ENCODE assay signal across 1 cellular context in genomic region chr3:151315136-151315535, GRCh38.
TF ChIP-seq lines count a peak whose summit lies in the region.

No MANE protein-coding gene starts in this region.

TF ChIP-seq in HCT116, 20 proteins besides CTCF, POLR2A, EP300 and RAD21 (continued from another document):
- no peak for TF ChIP-seq ZNF274 (IDR thresholded peaks at IDR 0.05; ENCODE audit: low read depth, low read length)
- TF ChIP-seq JUND (IDR thresholded peaks at IDR 0.05) = 0 out of 2 replicates have a peak, but pooled peaks have one; percentile 23
- TF ChIP-seq EGR1 (IDR thresholded peaks at IDR 0.05; ENCODE audit: low read depth) = peak; percentile 42
- no peak for TF ChIP-seq TCF7L2 (IDR thresholded peaks at IDR 0.05; ENCODE audit: borderline replicate concordance, extremely low read depth, insufficient read depth, insufficient read length)
- TF ChIP-seq MAX (IDR thresholded peaks at IDR 0.05) = no peak
- TF ChIP-seq EZH2 (IDR thresholded peaks at IDR 0.05) = no peak
- no peak for TF ChIP-seq CBX3 (IDR thresholded peaks at IDR 0.05; ENCODE audit: low read depth)
- TF ChIP-seq YY1 (IDR thresholded peaks at IDR 0.05; ENCODE audit: extremely low read depth, insufficient replicate concordance, low read depth, low read length) = no peak
- no peak; the same call in 1 of the 2 replicates for TF ChIP-seq SP1 (IDR thresholded peaks at IDR 0.05; ENCODE audit: low read depth)
- no peak for TF ChIP-seq EZH2phosphoT487 (IDR thresholded peaks at IDR 0.05; ENCODE audit: borderline replicate concordance)
